Comparison of ENCODE assay signal across 23 cellular contexts in genomic region chr7:50461695-50462094, GRCh38.
"Had no signal": no experiment of that assay in that cellular context is flagged by ENCODE, and none has a peak within 500 bp of the region (broad histone marks: within the 10 kb centered on the region; RNA-seq: fewer than 3 reads in every experiment).

No MANE protein-coding gene starts in this region.

- ATAC-seq: stimulated activated effector memory CD8-positive, alpha-beta T cell treated with anti-CD3 and anti-CD28 coated beads, Interleukin-12 subunit alpha, Interleukin-12 subunit beta, amount 100 ng/mL, for 72 hours; stimulated activated memory B cell treated with anti-CD40 and anti-IgM and Interleukin-4, amounts not matched to agents 10 μg/mL and 1 μg/mL and 100 μg/mL, for 72 hours; upper lobe of right lung had no signal

- H3K36me3 Mint-ChIP-seq: stimulated activated effector memory CD8-positive, alpha-beta T cell treated with anti-CD3 and anti-CD28 coated beads, Interleukin-12 subunit alpha, Interleukin-12 subunit beta, amount 100 ng/mL, for 72 hours; stimulated activated memory B cell treated with anti-CD40 and anti-IgM and Interleukin-4, amounts not matched to agents 10 μg/mL and 1 μg/mL and 100 μg/mL, for 72 hours; type B pancreatic cell had no signal

- H3K9me3 Mint-ChIP-seq: stimulated activated effector memory CD8-positive, alpha-beta T cell treated with anti-CD3 and anti-CD28 coated beads, Interleukin-12 subunit alpha, Interleukin-12 subunit beta, amount 100 ng/mL, for 72 hours; stimulated activated memory B cell treated with anti-CD40 and anti-IgM and Interleukin-4, amounts not matched to agents 10 μg/mL and 1 μg/mL and 100 μg/mL, for 72 hours; stimulated activated naive CD8-positive, alpha-beta T cell treated with anti-CD3 and anti-CD28 coated beads, Interleukin-15, Interleukin-2, amounts not matched to agents 100 ng/mL and 50 ng/mL, for 24 hours had no signal

- H3K4me3 Mint-ChIP-seq: stimulated activated effector memory CD8-positive, alpha-beta T cell treated with anti-CD3 and anti-CD28 coated beads, Interleukin-12 subunit alpha, Interleukin-12 subunit beta, amount 100 ng/mL, for 72 hours; stimulated activated memory B cell treated with anti-CD40 and anti-IgM and Interleukin-4, amounts not matched to agents 10 μg/mL and 1 μg/mL and 100 μg/mL, for 72 hours; stimulated activated naive CD8-positive, alpha-beta T cell treated with anti-CD3 and anti-CD28 coated beads, Interleukin-15, Interleukin-2, amounts not matched to agents 100 ng/mL and 50 ng/mL, for 24 hours; type B pancreatic cell had no signal

- DNase-seq: stimulated activated CD4-positive, alpha-beta T cell treated with anti-CD3 and anti-CD28 coated beads, Interleukin-1b, Interleukin-23, amount 100 ng/mL, for 48 hours; stimulated activated CD4-positive, alpha-beta T cell treated with anti-CD3 and anti-CD28 coated beads, Interleukin-2, amount 100 ng/mL, for 24 hours; stimulated activated CD4-positive, alpha-beta T cell treated with anti-CD3 and anti-CD28 coated beads, Interleukin-2, amount 100 ng/mL, for 48 hours; stimulated activated CD4-positive, alpha-beta T cell treated with anti-CD3 and anti-CD28 coated beads, Interleukin-4, amount 100 ng/mL, for 1 hour; stimulated activated CD4-positive, alpha-beta T cell treated with anti-CD3 and anti-CD28 coated beads, Interleukin-4, amount 100 ng/mL, for 24 hours; stimulated activated CD4-positive, alpha-beta T cell treated with anti-CD3 and anti-CD28 coated beads, Interleukin-4, amount 100 ng/mL, for 4 hours; stimulated activated CD8-positive, alpha-beta memory T cell treated with anti-CD3 and anti-CD28 coated beads, Interleukin-4, amount 100 ng/mL, for 48 hours; stimulated activated naive CD4-positive, alpha-beta T cell; stimulated activated naive CD4-positive, alpha-beta T cell treated with Interleukin-2 at 50 U/mL for 16 hours; stomach; substantia nigra; testis; thyroid gland; tibial artery; transverse colon; trophoblast cell; upper lobe of left lung; upper lobe of right lung; uterus had no signal

- H3K27ac Mint-ChIP-seq: stimulated activated effector memory CD8-positive, alpha-beta T cell treated with anti-CD3 and anti-CD28 coated beads, Interleukin-12 subunit alpha, Interleukin-12 subunit beta, amount 100 ng/mL, for 72 hours; stimulated activated memory B cell treated with anti-CD40 and anti-IgM and Interleukin-4, amounts not matched to agents 10 μg/mL and 1 μg/mL and 100 μg/mL, for 72 hours; stimulated activated naive CD8-positive, alpha-beta T cell treated with anti-CD3 and anti-CD28 coated beads, Interleukin-15, Interleukin-2, amounts not matched to agents 100 ng/mL and 50 ng/mL, for 24 hours; type B pancreatic cell had no signal

- H3K4me1 Mint-ChIP-seq: stimulated activated effector memory CD8-positive, alpha-beta T cell treated with anti-CD3 and anti-CD28 coated beads, Interleukin-12 subunit alpha, Interleukin-12 subunit beta, amount 100 ng/mL, for 72 hours had no signal
